24 cellular contexts compared by ENCODE assay signal in the genomic region with DNA sequence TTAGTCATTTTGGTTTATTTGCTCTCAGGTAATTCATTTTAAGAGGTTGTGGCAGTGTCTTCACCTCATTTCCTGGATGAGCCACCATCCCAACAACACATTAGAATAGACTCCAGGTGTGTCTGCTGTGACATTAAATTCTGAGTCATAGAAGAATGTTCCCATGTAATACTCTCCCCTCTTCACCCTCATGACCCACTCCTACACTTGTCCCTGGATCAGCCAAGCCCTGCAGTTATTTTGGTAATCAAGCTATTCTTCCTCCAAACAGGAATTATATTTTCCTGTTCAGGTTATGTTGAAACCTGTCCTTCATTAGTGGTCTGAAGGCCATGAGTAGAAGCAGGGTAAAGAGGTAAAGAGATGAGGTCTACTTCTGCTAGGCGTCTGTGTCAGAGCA.
DNase-seq lines count a peak whose midpoint lies in the region; ATAC-seq, FAIRE-seq and TF ChIP-seq lines count a peak whose summit lies in the region.
"Had no signal": no experiment of that assay in that cellular context is flagged by ENCODE, and none has a peak within 500 bp of the region (broad histone marks: within the 10 kb centered on the region; RNA-seq: fewer than 3 reads in every experiment).

No MANE protein-coding gene starts in this region.

- H3K27ac Mint-ChIP-seq in stimulated activated memory B cell treated with anti-CD40 and anti-IgM and Interleukin-4, amounts not matched to agents 10 μg/mL and 1 μg/mL and 100 μg/mL, for 72 hours, result no peak overlapping the region
- H3K27ac Mint-ChIP-seq: B cell, CD14-positive monocyte had no signal

- no peaks in the 10 kb centered on the region for H3F3A ChIP-seq in PC-3 (ENCODE audit: low read length, unreplicated experiment)

- no peak for TF ChIP-seq POLR2A in A549 (IDR thresholded peaks at IDR 0.05; ENCODE audit: low read length)

- no peaks in the 10 kb centered on the region for H3K27me3 Mint-ChIP-seq in stimulated activated memory B cell treated with anti-CD40 and anti-IgM and Interleukin-4, amounts not matched to agents 10 μg/mL and 1 μg/mL and 100 μg/mL, for 72 hours
- H3K27me3 Mint-ChIP-seq: B cell had no signal

- no peak overlapping the region for H3K23ac ChIP-seq in mesenchymal stem cell (ENCODE audit: low read length in 2 of 2)

- H3K4me3 ChIP-seq in A549 (no peak overlapping the region), PC-3 (ENCODE audit: low read length) (no peak overlapping the region), bronchial epithelial cell (ENCODE audit: low read depth, low read length) (no peak overlapping the region), mesenchymal stem cell (ENCODE audit: insufficient read depth in 1 of 2, low read depth in 1 of 2, low read length in 2 of 2) (no peak overlapping the region)
- H3K4me3 ChIP-seq: SK-N-MC had no signal

- H3K27ac ChIP-seq in A549, result peak overlapping the region in 1 of 2 experiments; percentile 9; a peak in 1 of 6 replicates
- H3K27ac ChIP-seq in PC-3 (ENCODE audit: low read length), result no peak overlapping the region
- no peak overlapping the region for H3K27ac ChIP-seq in mesenchymal stem cell (ENCODE audit: low read length, poor library complexity, severe bottlenecking)
- H3K27ac ChIP-seq: KMS-11, SK-N-MC had no signal

- POLR2A ChIA-PET in A549 (lab: Yijun Ruan, JAX), result no interaction called here
- POLR2A ChIA-PET in PC-3 (lab: Charles Lee; ENCODE audit: unreplicated experiment), result no interaction called here

- H2BK120ac ChIP-seq in mesenchymal stem cell (ENCODE audit: low read depth, low read length), result peak overlapping the region; percentile 61

- no peak overlapping the region for H4K8ac ChIP-seq in mesenchymal stem cell (ENCODE audit: low read length)

- H3K4me3 Mint-ChIP-seq in stimulated activated memory B cell treated with anti-CD40 and anti-IgM and Interleukin-4, amounts not matched to agents 10 μg/mL and 1 μg/mL and 100 μg/mL, for 72 hours, result no peak overlapping the region
- H3K4me3 Mint-ChIP-seq: B cell, CD14-positive monocyte had no signal

- H3K4me1 ChIP-seq in A549, result peaks cover 15% of the 10 kb centered on the region; the same call in 2 of the 3 replicates
- H3K4me1 ChIP-seq in PC-3 (ENCODE audit: insufficient read depth, low read length), result no peaks in the 10 kb centered on the region
- no peaks in the 10 kb centered on the region for H3K4me1 ChIP-seq in mesenchymal stem cell (ENCODE audit: control insufficient read depth, insufficient read depth, low read depth, low read length)

- H2BK5ac ChIP-seq in mesenchymal stem cell (ENCODE audit: low read depth, low read length, poor library complexity, severe bottlenecking), result no peak overlapping the region

- no peaks in the 10 kb centered on the region for H3K36me3 ChIP-seq in PC-3 (ENCODE audit: low read depth, low read length)
- H3K36me3 ChIP-seq in bronchial epithelial cell (ENCODE audit: control insufficient read depth, insufficient read depth, low read length), result no peaks in the 10 kb centered on the region
- H3K36me3 ChIP-seq in mesenchymal stem cell (ENCODE audit: control insufficient read depth in 1 of 2, insufficient read depth in 2 of 2, low read depth in 1 of 2, low read length in 2 of 2), result no peaks in the 10 kb centered on the region

- 4% methylated on average over 1 of the region's 1 CpG for WGBS in A549 (ENCODE audit: missing lambda C conversion rate)
- 100% methylated on average over 1 of the region's 1 CpG for WGBS in mesenchymal stem cell

- peaks cover 3% of the 10 kb centered on the region for H3K9me3 Mint-ChIP-seq in stimulated activated memory B cell treated with anti-CD40 and anti-IgM and Interleukin-4, amounts not matched to agents 10 μg/mL and 1 μg/mL and 100 μg/mL, for 72 hours

- H3K27me3 ChIP-seq in PC-3 (ENCODE audit: low read length), result no peaks in the 10 kb centered on the region
- H3K27me3 ChIP-seq in bronchial epithelial cell (ENCODE audit: control insufficient read depth, insufficient read depth, low read length), result no peaks in the 10 kb centered on the region
- no peaks in the 10 kb centered on the region for H3K27me3 ChIP-seq in mesenchymal stem cell (ENCODE audit: control insufficient read depth in 1 of 2, insufficient read depth in 1 of 2, low read length in 2 of 2)

- H3K4ac ChIP-seq in mesenchymal stem cell (ENCODE audit: low read depth in 1 of 2, low read length in 2 of 2), result no peak overlapping the region

- no peaks in the 10 kb centered on the region for H4K20me1 ChIP-seq in PC-3 (ENCODE audit: low read length)

- H2BK12ac ChIP-seq in mesenchymal stem cell (ENCODE audit: low read length in 2 of 2), result no peak overlapping the region

- no peaks in the 10 kb centered on the region for H3K4me1 Mint-ChIP-seq in stimulated activated memory B cell treated with anti-CD40 and anti-IgM and Interleukin-4, amounts not matched to agents 10 μg/mL and 1 μg/mL and 100 μg/mL, for 72 hours
- H3K4me1 Mint-ChIP-seq: B cell, CD14-positive monocyte had no signal

- CTCF ChIA-PET in A549 (lab: Yijun Ruan, JAX) (no interaction called here), PC-3 (lab: Charles Lee) (no interaction called here)

- no peak overlapping the region for H2AFZ ChIP-seq in PC-3 (ENCODE audit: low read length)
- no peak overlapping the region for H2AFZ ChIP-seq in mesenchymal stem cell (ENCODE audit: low read depth, low read length)

- no peak for TF ChIP-seq EP300 in A549 (IDR thresholded peaks at IDR 0.05)

- no peaks in the 10 kb centered on the region for H3K79me2 ChIP-seq in PC-3 (ENCODE audit: low read length)

- H3K9ac ChIP-seq in PC-3 (ENCODE audit: low read length) (no peak overlapping the region), mesenchymal stem cell (ENCODE audit: low read length) (no peak overlapping the region)
- H3K9ac ChIP-seq: KMS-11 had no signal

- no peak overlapping the region for H2AK5ac ChIP-seq in mesenchymal stem cell (ENCODE audit: low read length, severe bottlenecking)

- H3K4me2 ChIP-seq in A549 (peak overlapping the region; percentile 38), PC-3 (ENCODE audit: low read length) (no peak overlapping the region), mesenchymal stem cell (ENCODE audit: low read length, poor library complexity, severe bottlenecking) (no peak overlapping the region)
- H3K4me2 ChIP-seq: KMS-11 had no signal

- intact Hi-C loops in PC-3 (cut with micrococcal nuclease), result no loop called here

- no peak for TF ChIP-seq RAD21 in A549 (conservative IDR thresholded peaks at IDR 0.05 in 1 of 2, IDR thresholded peaks at IDR 0.05 in 1 of 2)

- no peaks in the 10 kb centered on the region for H3K9me2 ChIP-seq in PC-3 (replicated peaks; ENCODE audit: low read length)

- no peaks in the 10 kb centered on the region for H3K79me1 ChIP-seq in mesenchymal stem cell (replicated peaks; ENCODE audit: low read length, poor library complexity, severe bottlenecking)

- no peaks in the 10 kb centered on the region for H3K36me3 Mint-ChIP-seq in stimulated activated memory B cell treated with anti-CD40 and anti-IgM and Interleukin-4, amounts not matched to agents 10 μg/mL and 1 μg/mL and 100 μg/mL, for 72 hours
- H3K36me3 Mint-ChIP-seq: CD14-positive monocyte had no signal

- no peaks in the 10 kb centered on the region for H3K9me3 ChIP-seq in A549
- no peaks in the 10 kb centered on the region for H3K9me3 ChIP-seq in PC-3 (ENCODE audit: low read length)
- H3K9me3 ChIP-seq in mesenchymal stem cell (ENCODE audit: control insufficient read depth, low read length), result peaks cover 4% of the 10 kb centered on the region

- H3K14ac ChIP-seq in mesenchymal stem cell (ENCODE audit: low read length in 2 of 2), result no peak overlapping the region

- no peak for FAIRE-seq in A549 (lab: Jason Lieb, UNC)
- no peak for FAIRE-seq in bronchial epithelial cell (lab: Jason Lieb, UNC)
- FAIRE-seq: A204.1, D721Med, H54, RCC 7860 had no signal

- DNase-seq in A549 (ENCODE audit: low read depth in 1 of 2, low spot score in 1 of 2) (no peak), PC-3 (peak; percentile 22), bronchial epithelial cell (ENCODE audit: low read depth) (peak; percentile 81), mesenchymal stem cell (no peak), amniotic stem cell (lab: John Stamatoyannopoulos, UW) (no peak), NCI-H2081 treated with DMSO at 0.1 percent for 48 hours (lab: John Stamatoyannopoulos, UW) (no peak)
- DNase-seq: DMS53, NCI-H1105, NCI-H146, NCI-H2029, NCI-H345, NCI-H524, NCI-H82, Right ventricle myocardium superior had no signal

- no peak overlapping the region for H3K18ac ChIP-seq in mesenchymal stem cell (ENCODE audit: low read depth in 1 of 2, low read length in 2 of 2)

- H4K91ac ChIP-seq in mesenchymal stem cell (ENCODE audit: low read length), result no peak overlapping the region

- no peak overlapping the region for H2BK15ac ChIP-seq in mesenchymal stem cell (ENCODE audit: low read depth, poor library complexity, severe bottlenecking)

- 0 out of 6 replicates have a peak, but pooled peaks of 1 of the 2 experiments have one; percentile 30 for ATAC-seq in A549
- ATAC-seq in PC-3, result no peak
- no peak for ATAC-seq in stimulated activated memory B cell treated with anti-CD40 and anti-IgM and Interleukin-4, amounts not matched to agents 10 μg/mL and 1 μg/mL and 100 μg/mL, for 72 hours
- ATAC-seq in HG02981 (IDR thresholded peaks at IDR 0.05; ENCODE audit: unreplicated experiment), result no peak

- TF ChIP-seq CTCF in A549 (IDR thresholded peaks at IDR 0.05), result no peak
- no peak for TF ChIP-seq CTCF in PC-3 (conservative IDR thresholded peaks at IDR 0.05; ENCODE audit: low read depth, low read length)
- TF ChIP-seq CTCF in bronchial epithelial cell (IDR thresholded peaks at IDR 0.05; ENCODE audit: insufficient read depth, low read length, severe bottlenecking), result no peak

- BruUV-seq in PC-3 (replicated peaks; lab: Mats Ljungman, UMichigan), result no TSS peak

TF ChIP-seq in A549, 52 proteins besides CTCF, POLR2A, EP300 and RAD21 (continues in another document):
- TF ChIP-seq, protein P1, sequence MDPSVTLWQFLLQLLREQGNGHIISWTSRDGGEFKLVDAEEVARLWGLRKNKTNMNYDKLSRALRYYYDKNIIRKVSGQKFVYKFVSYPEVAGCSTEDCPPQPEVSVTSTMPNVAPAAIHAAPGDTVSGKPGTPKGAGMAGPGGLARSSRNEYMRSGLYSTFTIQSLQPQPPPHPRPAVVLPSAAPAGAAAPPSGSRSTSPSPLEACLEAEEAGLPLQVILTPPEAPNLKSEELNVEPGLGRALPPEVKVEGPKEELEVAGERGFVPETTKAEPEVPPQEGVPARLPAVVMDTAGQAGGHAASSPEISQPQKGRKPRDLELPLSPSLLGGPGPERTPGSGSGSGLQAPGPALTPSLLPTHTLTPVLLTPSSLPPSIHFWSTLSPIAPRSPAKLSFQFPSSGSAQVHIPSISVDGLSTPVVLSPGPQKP (IDR thresholded peaks at IDR 0.05; ENCODE audit: low read depth, low read length), result no peak

Comparison
In these comparisons a context has a peak if more than half of its experiments do, and no peak if none do; other contexts are left out.
1. DNase-seq: peak in PC-3 (single experiment) and bronchial epithelial cell (single experiment); none in A549 (0 of 2), mesenchymal stem cell (single experiment), amniotic stem cell (single experiment) and NCI-H2081 treated with DMSO at 0.1 percent for 48 hours (single experiment).